In the genomic region with DNA sequence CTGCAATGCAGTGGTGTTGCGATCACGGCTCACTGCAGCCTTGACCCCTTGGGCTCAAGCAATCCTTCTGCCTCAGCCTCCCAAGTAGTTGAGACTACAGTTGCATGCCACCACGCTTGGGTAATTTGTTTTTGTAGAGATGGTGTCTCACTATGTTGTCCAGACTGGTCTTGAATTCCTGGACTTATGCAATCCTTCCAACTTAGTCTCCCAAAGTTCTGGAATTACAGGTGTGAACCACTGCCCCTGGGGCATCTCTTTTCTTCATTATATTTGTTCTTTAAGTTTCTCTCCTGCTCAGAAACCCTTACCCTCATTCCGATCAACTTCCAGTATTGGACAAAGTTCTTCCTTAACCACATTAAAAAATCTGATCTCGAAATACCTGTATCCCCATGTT, we compare ENCODE assay signal across 25 cellular contexts.
"Had no signal": no experiment of that assay in that cellular context is flagged by ENCODE, and none has a peak within 500 bp of the region (broad histone marks: within the 10 kb centered on the region; RNA-seq: fewer than 3 reads in every experiment).

No MANE protein-coding gene starts in this region.

- H3K4me3 ChIP-seq: gastrocnemius medialis, heart right ventricle, lower lobe of right lung, prostate gland, right atrium auricular region, thoracic aorta, tibial nerve, upper lobe of right lung, uterus had no signal

- H3K9me3 ChIP-seq: gastrocnemius medialis, heart right ventricle, lower lobe of right lung, neutrophil, prostate gland, right atrium auricular region, thoracic aorta, tibial nerve, upper lobe of right lung, uterus had no signal

- ATAC-seq: effector memory CD8-positive, alpha-beta T cell; gastrocnemius medialis; heart right ventricle; left ventricle myocardium superior; lower lobe of right lung; natural killer cell treated with Interleukin-12 subunit alpha and Interleukin-12 subunit beta and Interleukin-15 and Interleukin-18, amount 100 ng/mL, for 72 hours; sciatic nerve; stimulated activated memory B cell treated with anti-CD40 and anti-IgM and Interleukin-4, amounts not matched to agents 10 μg/mL and 1 μg/mL and 100 μg/mL, for 72 hours; stimulated activated naive CD8-positive, alpha-beta T cell treated with anti-CD3 and anti-CD28 coated beads, Interleukin-15, Interleukin-2, amounts not matched to agents 100 U/mL and 50 U/mL, for 24 hours; upper lobe of right lung had no signal

- H3K36me3 ChIP-seq: gastrocnemius medialis, heart right ventricle, lower lobe of right lung, neutrophil, prostate gland, right atrium auricular region, thoracic aorta, tibial nerve, upper lobe of right lung, uterus had no signal

- FAIRE-seq: endometrium, keratinocyte had no signal

- H3K4me1 ChIP-seq: gastrocnemius medialis, lower lobe of right lung, prostate gland, tibial nerve, upper lobe of right lung, uterus had no signal

- H3K27ac ChIP-seq: gastrocnemius medialis, heart right ventricle, lower lobe of right lung, neutrophil, prostate gland, right atrium auricular region, thoracic aorta, tibial nerve, upper lobe of right lung, uterus had no signal

- H3K27me3 ChIP-seq: gastrocnemius medialis, heart right ventricle, neutrophil, right atrium auricular region, tibial nerve, upper lobe of right lung, uterus had no signal

- DNase-seq: cerebellar nuclear complex; cortex of kidney; effector memory CD8-positive, alpha-beta T cell; gastrocnemius medialis; glutamatergic neuron; heart right ventricle; hippocampal formation; left ventricle myocardium superior; lower lobe of right lung; naive B cell; stimulated activated CD4-positive, alpha-beta T cell treated with anti-CD3 and anti-CD28 coated beads, Interleukin-4, amount 100 ng/mL, for 4 hours; stimulated activated naive CD8-positive, alpha-beta T cell treated with anti-CD3 and anti-CD28 coated beads, Interleukin-15, Interleukin-2, amounts not matched to agents 100 U/mL and 50 U/mL, for 24 hours; substantia nigra; upper lobe of right lung; uterus had no signal
